ENCODE assay signal across 25 cellular contexts in the genomic region with DNA sequence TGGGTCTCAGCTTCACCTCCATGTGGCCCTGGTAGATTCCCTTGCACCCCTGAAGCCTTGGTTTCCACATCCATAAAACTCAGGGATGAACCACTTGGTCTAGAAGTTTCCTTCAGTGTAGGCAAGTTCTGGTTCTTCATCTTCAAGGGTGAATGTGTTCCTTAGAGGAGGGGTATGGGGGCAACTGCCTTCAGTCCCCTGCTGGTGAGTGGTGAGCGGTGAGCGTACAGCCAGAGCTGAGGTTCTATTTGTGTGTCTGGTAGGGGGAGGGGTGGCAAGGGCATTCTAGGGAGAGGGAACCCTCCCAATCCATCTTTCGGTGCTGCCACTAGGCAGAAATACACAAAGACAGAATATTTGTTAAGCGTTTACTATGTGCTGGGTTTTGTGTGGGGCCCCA.
A peak's percentile ranks its signal among the peaks of the same experiment; 100 is the strongest.
DNase-seq lines count a peak whose midpoint lies in the region; ATAC-seq and TF ChIP-seq lines count a peak whose summit lies in the region.
"Had no signal": no experiment of that assay in that cellular context is flagged by ENCODE, and none has a peak within 500 bp of the region (broad histone marks: within the 10 kb centered on the region; RNA-seq: fewer than 3 reads in every experiment).

No MANE protein-coding gene starts in this region.

- H3K4me1 ChIP-seq in neural progenitor cell = peaks cover 32% of the 10 kb centered on the region
- no peaks in the 10 kb centered on the region for H3K4me1 ChIP-seq in Peyer's patch

- peaks cover 47% of the 10 kb centered on the region for H3K4me1 Mint-ChIP-seq in neural progenitor cell
- H3K4me1 Mint-ChIP-seq in natural killer cell treated with Interleukin-12 subunit alpha and Interleukin-12 subunit beta and Interleukin-15 and Interleukin-18, amount 100 ng/mL, for 72 hours (ENCODE audit: low read depth in 2 of 2) = peaks cover 0 to 6% of the 10 kb centered on the region in 2 donors
- H3K4me1 Mint-ChIP-seq: CD8-positive, alpha-beta memory T cell had no signal

- H3K9ac ChIP-seq in neural progenitor cell = no peak overlapping the region

- CTCF ChIA-PET in AG04450 (lab: Charles Lee) = no interaction called here
- CTCF ChIA-PET in HEK293T (lab: Yijun Ruan, JAX) = no interaction called here

- H3K36me3 Mint-ChIP-seq in neural progenitor cell = no peaks in the 10 kb centered on the region
- H3K36me3 Mint-ChIP-seq in natural killer cell treated with Interleukin-12 subunit alpha and Interleukin-12 subunit beta and Interleukin-15 and Interleukin-18, amount 100 ng/mL, for 72 hours = no peaks in the 10 kb centered on the region
- H3K36me3 Mint-ChIP-seq: CD8-positive, alpha-beta memory T cell had no signal

- H3K36me3 ChIP-seq in neural progenitor cell (no peaks in the 10 kb centered on the region), Peyer's patch (no peaks in the 10 kb centered on the region)

- no peak overlapping the region for H3K4me2 ChIP-seq in neural progenitor cell

- H3K9me3 Mint-ChIP-seq in neural progenitor cell = no peaks in the 10 kb centered on the region
- no peaks in the 10 kb centered on the region for H3K9me3 Mint-ChIP-seq in natural killer cell treated with Interleukin-12 subunit alpha and Interleukin-12 subunit beta and Interleukin-15 and Interleukin-18, amount 100 ng/mL, for 72 hours

- intact Hi-C loops in dorsolateral prefrontal cortex (cut with DNase I) = no loop called here

- ATAC-seq in HG03565 (IDR thresholded peaks at IDR 0.05; ENCODE audit: unreplicated experiment) = no peak
- ATAC-seq in natural killer cell treated with Interleukin-12 subunit alpha and Interleukin-12 subunit beta and Interleukin-15 and Interleukin-18, amount 100 ng/mL, for 72 hours = no peak
- ATAC-seq: SK-N-SH treated with all-trans-retinoic acid at 6 μM for 48 hours had no signal

- H3K27me3 ChIP-seq in AG04450 (ENCODE audit: control insufficient read depth, insufficient read depth, low read length) (peaks cover 6% of the 10 kb centered on the region), dorsolateral prefrontal cortex (no peaks in the 10 kb centered on the region), neural progenitor cell (no peaks in the 10 kb centered on the region), Peyer's patch (no peaks in the 10 kb centered on the region)

- TF ChIP-seq POLR2A in Peyer's patch (IDR thresholded peaks at IDR 0.05) = no peak

- POLR2A ChIA-PET in AG04450 (lab: Yijun Ruan, JAX) = no interaction called here
- POLR2A ChIA-PET in HEK293T (lab: Yijun Ruan, JAX) = no interaction called here

- no peaks in the 10 kb centered on the region for H4K20me1 ChIP-seq in neural progenitor cell (ENCODE audit: low read depth)

- H3K4me3 ChIP-seq in AG04450 (ENCODE audit: low read depth, low read length) (no peak overlapping the region), dorsolateral prefrontal cortex (no peak overlapping the region), neural progenitor cell (no peak overlapping the region), Peyer's patch (no peak overlapping the region)

- no peak overlapping the region for H2AFZ ChIP-seq in neural progenitor cell (replicated peaks)

- H3K79me2 ChIP-seq in neural progenitor cell (ENCODE audit: low read depth) = no peaks in the 10 kb centered on the region

- no peak overlapping the region for H3K27ac Mint-ChIP-seq in neural progenitor cell
- no peak overlapping the region for H3K27ac Mint-ChIP-seq in natural killer cell treated with Interleukin-12 subunit alpha and Interleukin-12 subunit beta and Interleukin-15 and Interleukin-18, amount 100 ng/mL, for 72 hours
- H3K27ac Mint-ChIP-seq: CD8-positive, alpha-beta memory T cell had no signal

- H3F3A ChIP-seq in neural progenitor cell (ENCODE audit: low read depth) = peaks cover 5% of the 10 kb centered on the region

- H3K27ac ChIP-seq in AG04450 (ENCODE audit: low read depth, low read length) (no peak overlapping the region), dorsolateral prefrontal cortex (peak overlapping the region in 30 of 59 donors; percentile 0 to 96 (median 50)), neural progenitor cell (no peak overlapping the region), Peyer's patch (no peak overlapping the region)
- H3K27ac ChIP-seq: C4-2B had no signal

- H3K4me3 Mint-ChIP-seq in neural progenitor cell = peak overlapping the region; percentile 38
- H3K4me3 Mint-ChIP-seq in natural killer cell treated with Interleukin-12 subunit alpha and Interleukin-12 subunit beta and Interleukin-15 and Interleukin-18, amount 100 ng/mL, for 72 hours = no peak overlapping the region
- H3K4me3 Mint-ChIP-seq: CD8-positive, alpha-beta memory T cell had no signal

- TF ChIP-seq CTCF in AG04450 (IDR thresholded peaks at IDR 0.05; ENCODE audit: low read depth, low read length) (0 out of 2 replicates have a peak, but pooled peaks have one; percentile 6), dorsolateral prefrontal cortex (IDR thresholded peaks at IDR 0.05 in 54 of 56, conservative IDR thresholded peaks at IDR 0.05 in 2 of 56; ENCODE audit: low read depth in 1 of 56, partially characterized antibody in 56 of 56) (no peak), neural progenitor cell (IDR thresholded peaks at IDR 0.05) (no peak), Peyer's patch (IDR thresholded peaks at IDR 0.05) (no peak)

- DNase-seq in AG04450 (ENCODE audit: low read depth, low spot score) = no peak
- DNase-seq in HEK293T (ENCODE audit: extremely low spot score) = peak; percentile 29
- DNase-seq in dorsolateral prefrontal cortex = no peak
- no peak for DNase-seq in neural progenitor cell (ENCODE audit: low spot score)
- no peak for DNase-seq in Peyer's patch
- DNase-seq in C1 segment of cervical spinal cord (lab: John Stamatoyannopoulos, UW) = no peak
- DNase-seq in natural killer cell treated with Interleukin-12 subunit alpha and Interleukin-12 subunit beta and Interleukin-15 and Interleukin-18, amount 100 ng/mL, for 72 hours (ENCODE audit: low spot score) = no peak
- DNase-seq: 8988T; AML-193; Calu3; CD8-positive, alpha-beta memory T cell; DMS153; GOT3; KG1; NCI-H1092; NCI-H1436; NCI-H2029; NCI-H345; NCI-H524; NCI-H774; NK-92 treated with Interleukin-12 subunit alpha and Interleukin-12 subunit beta, amount 100 ng/mL, for 24 hours; SIG-M5 had no signal

- H3K9me3 ChIP-seq in AG04450 (ENCODE audit: control insufficient read depth, insufficient read depth, low read length) = peaks cover 9% of the 10 kb centered on the region; the same call in 1 of the 2 replicates
- H3K9me3 ChIP-seq in neural progenitor cell (ENCODE audit: low read depth) = no peaks in the 10 kb centered on the region
- H3K9me3 ChIP-seq in Peyer's patch = no peaks in the 10 kb centered on the region

- H3K27me3 Mint-ChIP-seq in neural progenitor cell (ENCODE audit: insufficient read depth, low read depth) = peaks cover 10% of the 10 kb centered on the region
- peaks cover 7 to 25% of the 10 kb centered on the region in 2 donors for H3K27me3 Mint-ChIP-seq in natural killer cell treated with Interleukin-12 subunit alpha and Interleukin-12 subunit beta and Interleukin-15 and Interleukin-18, amount 100 ng/mL, for 72 hours

TF ChIP-seq in HEK293T, 16 proteins besides CTCF, POLR2A, EP300 and RAD21:
- TF ChIP-seq ZNF384 (IDR thresholded peaks at IDR 0.05) = no peak
- TF ChIP-seq TARDBP (IDR thresholded peaks at IDR 0.05) = no peak
- TF ChIP-seq LEF1 (IDR thresholded peaks at IDR 0.05; ENCODE audit: borderline replicate concordance) = no peak
- no peak for TF ChIP-seq PKNOX1 (IDR thresholded peaks at IDR 0.05)
- no peak for TF ChIP-seq CTBP1 (IDR thresholded peaks at IDR 0.05; ENCODE audit: borderline replicate concordance)
- TF ChIP-seq BHLHE40 (IDR thresholded peaks at IDR 0.05; ENCODE audit: borderline replicate concordance) = no peak
- TF ChIP-seq FOXA1 (IDR thresholded peaks at IDR 0.05) = no peak
- no peak for TF ChIP-seq SUZ12 (IDR thresholded peaks at IDR 0.05)
- TF ChIP-seq NFRKB (IDR thresholded peaks at IDR 0.05) = no peak
- TF ChIP-seq SP1 (IDR thresholded peaks at IDR 0.05) = no peak
- TF ChIP-seq FOXK2 (IDR thresholded peaks at IDR 0.05) = no peak
- no peak for TF ChIP-seq FOXM1 (IDR thresholded peaks at IDR 0.05; ENCODE audit: borderline replicate concordance)
- no peak for TF ChIP-seq L3MBTL2 (conservative IDR thresholded peaks at IDR 0.05)
- no peak for TF ChIP-seq ARNT (IDR thresholded peaks at IDR 0.05)
- TF ChIP-seq HDGF (IDR thresholded peaks at IDR 0.05; ENCODE audit: borderline replicate concordance) = no peak
- no peak for TF ChIP-seq ELF4 (IDR thresholded peaks at IDR 0.05)

Comparison
In these comparisons a context has a peak if more than half of its experiments do, and no peak if none do; other contexts are left out.
1. H3K27ac ChIP-seq: peak in dorsolateral prefrontal cortex (30 of 59); none in AG04450 (single experiment), neural progenitor cell (single experiment) and Peyer's patch (0 of 4).